ENCODE assay signal across 17 cellular contexts in genomic region chr16:12700161-12700560, GRCh38.
"Had no signal": no experiment of that assay in that cellular context is flagged by ENCODE, and none has a peak within 500 bp of the region (broad histone marks: within the 10 kb centered on the region; RNA-seq: fewer than 3 reads in every experiment).

No MANE protein-coding gene starts in this region.

- H3K27me3 ChIP-seq: colonic mucosa, heart left ventricle, right atrium auricular region, tibial artery, upper lobe of left lung, uterus had no signal

- H3K36me3 ChIP-seq: colonic mucosa, right atrium auricular region, uterus had no signal

- H3K4me3 Mint-ChIP-seq: natural killer cell, neural crest cell had no signal

- H3K4me1 ChIP-seq: colonic mucosa, heart left ventricle, right atrium auricular region, tibial artery, upper lobe of left lung, uterus had no signal

- H3K27ac Mint-ChIP-seq: natural killer cell had no signal

- H3K4me3 ChIP-seq: colonic mucosa, heart left ventricle, right atrium auricular region, tibial artery, upper lobe of left lung, uterus had no signal

- ATAC-seq: heart left ventricle, natural killer cell had no signal

- H3K27ac ChIP-seq: colonic mucosa, heart left ventricle, right atrium auricular region, tibial artery, upper lobe of left lung, uterus had no signal

- DNase-seq: colonic mucosa; dermis blood vessel endothelial cell; foreskin melanocyte; heart left ventricle; hippocampal formation; kidney glomerular epithelial cell; mammary epithelial cell; natural killer cell; posterior cingulate gyrus; small intestine; stimulated activated CD4-positive, alpha-beta T cell treated with anti-CD3 and anti-CD28 coated beads, Interleukin-12 subunit alpha, Interleukin-12 subunit beta, amount 100 ng/mL, for 4 hours; stimulated activated naive CD4-positive, alpha-beta T cell treated with Interleukin-2 at 50 U/mL for 16 hours; tibial artery; upper lobe of left lung; uterus had no signal

- H3K9me3 Mint-ChIP-seq: natural killer cell, neural crest cell had no signal

- H3K9me3 ChIP-seq: colonic mucosa, heart left ventricle, right atrium auricular region, upper lobe of left lung, uterus had no signal

- H3K4me1 Mint-ChIP-seq: neural crest cell had no signal
